In genomic region chr19:54199401-54199800, GRCh38 we compare ENCODE assay signal across 1 cellular context.
TF ChIP-seq lines count a peak whose summit lies in the region.

No MANE protein-coding gene starts in this region.

TF ChIP-seq in HEK293, 187 proteins besides CTCF, POLR2A, EP300 and RAD21 (continued from another document):
- no peak for TF ChIP-seq ZBTB11 (tag by site-specific recombination; conservative IDR thresholded peaks at IDR 0.05; ENCODE audit: low read depth)
